Comparison of ENCODE assay signal across 9 cellular contexts in genomic region chr11:105044562-105045490, GRCh38. TPM values are rescaled to one million over a fixed set of nuclear protein-coding genes. Genes with fewer than 3 reads are reported as not detected.
A peak's percentile ranks its signal among the peaks of the same experiment; 100 is the strongest.
DNase-seq lines count a peak whose midpoint lies in the region; ATAC-seq and TF ChIP-seq lines count a peak whose summit lies in the region.
"Not testable (repeated sequence)": the region's sequence is repeated elsewhere in the genome, so short reads cannot be mapped to it uniquely, and the experiment has no call there.
"Had no signal": no experiment of that assay in that cellular context is flagged by ENCODE, and none has a peak within 500 bp of the region (broad histone marks: within the 10 kb centered on the region; RNA-seq: fewer than 3 reads in every experiment).

CARD16 (minus strand) TSS chr11:105045335; CDS start chr11:105045297, 38 bp downstream.

- POLR2A ChIA-PET in Caco-2 (lab: Charles Lee); OCI-LY7 (lab: Charles Lee): not testable (repeated sequence)

- peaks cover 37% of the 10 kb centered on the region for H3K9me3 Mint-ChIP-seq in Caco-2 (ENCODE audit: unreplicated experiment)
- not testable (repeated sequence) for H3K9me3 Mint-ChIP-seq in activated T-cell treated with anti-CD3 and anti-CD28 coated beads, Interleukin-2, amount 50 U/mL, for 72 hours

- not testable (repeated sequence) for H3K4me3 ChIP-seq in Caco-2 (ENCODE audit: low read depth, low read length); OCI-LY7 (ENCODE audit: low read depth, low read length, poor library complexity, severe bottlenecking)
- peak within 1 kb of the TSS; percentile 19 for H3K4me3 ChIP-seq in mucosa of descending colon

- H4K20me1 ChIP-seq in OCI-LY7 (ENCODE audit: insufficient read depth, low read length), result not testable (repeated sequence)

- H3K27me3 ChIP-seq in Caco-2 (replicated peaks; ENCODE audit: control insufficient read depth, insufficient read depth, low read length), result not testable (repeated sequence)

- ATAC-seq in GM19455 (IDR thresholded peaks at IDR 0.05; ENCODE audit: unreplicated experiment) (peak; percentile 100), HG03097 (IDR thresholded peaks at IDR 0.05; ENCODE audit: low FRiP score, unreplicated experiment) (peak; percentile 100), mucosa of descending colon (peak; percentile 92)
- peak; percentile 87 to 93 for ATAC-seq in activated T-cell treated with anti-CD3 and anti-CD28 coated beads, Interleukin-2, amount 50 U/mL, for 72 hours (replicated peaks in 1 of 2)

- H3K79me2 ChIP-seq in OCI-LY7 (ENCODE audit: insufficient read depth, low read depth, low read length), result not testable (repeated sequence)

- H3K27me3 Mint-ChIP-seq in Caco-2 (ENCODE audit: insufficient read depth, unreplicated experiment); activated T-cell treated with anti-CD3 and anti-CD28 coated beads, Interleukin-2, amount 50 U/mL, for 72 hours (ENCODE audit: low read depth): not testable (repeated sequence)

- H3K4me3 Mint-ChIP-seq in Caco-2 (ENCODE audit: unreplicated experiment), result not testable (repeated sequence)
- peak within 1 kb of the TSS; percentile 88 to 93 for H3K4me3 Mint-ChIP-seq in activated T-cell treated with anti-CD3 and anti-CD28 coated beads, Interleukin-2, amount 50 U/mL, for 72 hours

- H3K27ac ChIP-seq in OCI-LY7 (ENCODE audit: low read depth, low read length, poor library complexity, severe bottlenecking), result not testable (repeated sequence)
- H3K27ac ChIP-seq in epithelial cell of prostate, result peak within 1 kb of the TSS; percentile 53

- H3K4me1 ChIP-seq in Caco-2 (peaks cover 44% of the 10 kb centered on the region), mucosa of descending colon (ENCODE audit: low read depth) (peaks cover 27% of the 10 kb centered on the region)
- H3K4me1 ChIP-seq in OCI-LY7 (ENCODE audit: insufficient read depth, low read length, poor library complexity, severe bottlenecking), result not testable (repeated sequence)

- not testable (repeated sequence) for H3K9me2 ChIP-seq in OCI-LY7 (ENCODE audit: insufficient read depth, low read length)

- CTCF ChIA-PET in Caco-2 (lab: Charles Lee); OCI-LY7 (lab: Charles Lee; ENCODE audit: unreplicated experiment): not testable (repeated sequence)

- peak within 1 kb of the TSS; percentile 41; the same call in 1 of the 2 replicates for H2AFZ ChIP-seq in OCI-LY7 (ENCODE audit: low read length)

- H3K9me3 ChIP-seq in Caco-2; OCI-LY7 (ENCODE audit: low read length); mucosa of descending colon: not testable (repeated sequence)

- peak within 1 kb of the TSS; percentile 56 for H3K27ac Mint-ChIP-seq in Caco-2 (ENCODE audit: unreplicated experiment)
- H3K27ac Mint-ChIP-seq in activated T-cell treated with anti-CD3 and anti-CD28 coated beads, Interleukin-2, amount 50 U/mL, for 72 hours, result peak within 1 kb of the TSS; percentile 94

- peak within 1 kb of the TSS; percentile 10; the same call in 1 of the 2 replicates for H3K4me2 ChIP-seq in OCI-LY7 (ENCODE audit: low read length)

- H3K36me3 ChIP-seq in Caco-2 (ENCODE audit: control insufficient read depth, insufficient read depth, low read length); OCI-LY7 (ENCODE audit: insufficient read depth, low read length); mucosa of descending colon (ENCODE audit: low read depth): not testable (repeated sequence)

- intact Hi-C loops in Caco-2 (cut with micrococcal nuclease; ENCODE audit: unreplicated experiment), result loop anchor here (5.0 kb wide), 1 partner anchor 33 kb away; no protein-coding TSS in a partner anchor
- intact Hi-C loops in OCI-LY7 (cut with micrococcal nuclease; ENCODE audit: unreplicated experiment); mucosa of descending colon (cut with DNase I, micrococcal nuclease): not testable (repeated sequence)

- peaks cover 68% of the 10 kb centered on the region for H3K4me1 Mint-ChIP-seq in Caco-2 (ENCODE audit: low read depth, unreplicated experiment)
- H3K4me1 Mint-ChIP-seq in activated T-cell treated with anti-CD3 and anti-CD28 coated beads, Interleukin-2, amount 50 U/mL, for 72 hours (ENCODE audit: low read depth), result peaks cover 61% of the 10 kb centered on the region

- not testable (repeated sequence) for BruUV-seq in Caco-2 (replicated peaks; lab: Mats Ljungman, UMichigan); OCI-LY7 (replicated peaks; lab: Mats Ljungman, UMichigan)

- not testable (repeated sequence) for DNase-seq in Caco-2
- DNase-seq in OCI-LY7 (ENCODE audit: low spot score) (peak; percentile 1), epithelial cell of prostate (ENCODE audit: low read depth, low spot score) (peak; percentile 20), mucosa of descending colon (peak in 1 of 3 donors; percentile 79)
- peak; percentile 28 to 42 for DNase-seq in activated T-cell treated with anti-CD3 and anti-CD28 coated beads, Interleukin-2, amount 50 U/mL, for 72 hours
- DNase-seq in stimulated activated naive CD4-positive, alpha-beta T cell treated with Interleukin-2 at 50 U/mL for 16 hours (lab: John Stamatoyannopoulos, UW), result peak; percentile 2

- H3K36me3 Mint-ChIP-seq in Caco-2 (ENCODE audit: insufficient read depth, unreplicated experiment); activated T-cell treated with anti-CD3 and anti-CD28 coated beads, Interleukin-2, amount 50 U/mL, for 72 hours (ENCODE audit: insufficient read depth in 2 of 2): not testable (repeated sequence)

- TF ChIP-seq CTCF in Caco-2 (IDR thresholded peaks at IDR 0.05; ENCODE audit: insufficient read depth in 1 of 2, low read depth in 1 of 2, low read length in 1 of 2, severe bottlenecking in 1 of 2, unreplicated experiment in 1 of 2); OCI-LY7 (conservative IDR thresholded peaks at IDR 0.05; ENCODE audit: low read length); mucosa of descending colon (IDR thresholded peaks at IDR 0.05): not testable (repeated sequence)

RNA-seq across cellular contexts. Expression of gene CARD16, which starts in this region (rescaled TPM):
- total RNA-seq in Caco-2 (2022), result 0.77 and 1.5 TPM in 2 replicates
- total RNA-seq in OCI-LY7 (2014; rRNA removed; shearing (Covaris generic)), result 0.44 and 1.4 TPM in 2 replicates
- 0.42 TPM in 1 of 2 replicates, not detected in the other for total RNA-seq in OCI-LY7 (2022)
- 10 to 100 TPM in 1 of 2 donors, 1 to 10 TPM in 1; 8.0 to 10.8 TPM for total RNA-seq in activated T-cell treated with anti-CD3 and anti-CD28 coated beads, Interleukin-2, amount 50 U/mL, for 72 hours
- total RNA-seq in mucosa of descending colon, result 10 to 100 TPM; 25.4 to 53.0 (median 43.6) TPM
- total RNA-seq: chondrocyte had no signal
